ENCODE assay signal across 11 cellular contexts in genomic region chr14:34355584-34356266, GRCh38.
A peak's percentile ranks its signal among the peaks of the same experiment; 100 is the strongest.
DNase-seq lines count a peak whose midpoint lies in the region; ATAC-seq and TF ChIP-seq lines count a peak whose summit lies in the region.
"Had no signal": no experiment of that assay in that cellular context is flagged by ENCODE, and none has a peak within 500 bp of the region (broad histone marks: within the 10 kb centered on the region; RNA-seq: fewer than 3 reads in every experiment).

No MANE protein-coding gene starts in this region.

- TF ChIP-seq EP300 in transverse colon (IDR thresholded peaks at IDR 0.05; ENCODE audit: low read depth): no peak

- H3K36me3 ChIP-seq in transverse colon (no peaks in the 10 kb centered on the region), Caco-2 (ENCODE audit: control insufficient read depth, insufficient read depth, low read length) (no peaks in the 10 kb centered on the region)

- H3K9me3 ChIP-seq in transverse colon (no peaks in the 10 kb centered on the region), Caco-2 (no peaks in the 10 kb centered on the region)

- H3K27me3 ChIP-seq in transverse colon: no peaks in the 10 kb centered on the region
- H3K27me3 ChIP-seq in Caco-2 (replicated peaks; ENCODE audit: control insufficient read depth, insufficient read depth, low read length): no peaks in the 10 kb centered on the region

- ATAC-seq in left ventricle myocardium superior (peak; percentile 94), GM18517 (IDR thresholded peaks at IDR 0.05; ENCODE audit: unreplicated experiment) (no peak), GM19351 (IDR thresholded peaks at IDR 0.05; ENCODE audit: unreplicated experiment) (no peak)
- ATAC-seq: activated T-cell treated with anti-CD3 and anti-CD28 coated beads, Interleukin-2, amount 50 U/mL, for 4 hours had no signal

- intact Hi-C loops in left ventricle myocardium superior (cut with micrococcal nuclease) (no loop called here), transverse colon (cut with DNase I; ENCODE audit: low total_unique reads) (no loop called here), Caco-2 (cut with micrococcal nuclease; ENCODE audit: unreplicated experiment) (no loop called here)

- no peak for TF ChIP-seq CTCF in transverse colon (IDR thresholded peaks at IDR 0.05)
- TF ChIP-seq CTCF in Caco-2 (IDR thresholded peaks at IDR 0.05; ENCODE audit: insufficient read depth in 1 of 2, low read depth in 1 of 2, low read length in 1 of 2, severe bottlenecking in 1 of 2, unreplicated experiment in 1 of 2): no peak

- peaks cover 0 to 11% (median 5%) of the 10 kb centered on the region in 4 donors for H3K4me1 ChIP-seq in transverse colon
- H3K4me1 ChIP-seq in Caco-2: no peaks in the 10 kb centered on the region

- POLR2A ChIA-PET in Caco-2 (lab: Charles Lee): no interaction called here

- no peak for TF ChIP-seq POLR2A in transverse colon (IDR thresholded peaks at IDR 0.05)

- H3K27ac Mint-ChIP-seq in Caco-2 (ENCODE audit: unreplicated experiment): no peak overlapping the region

- CTCF ChIA-PET in Caco-2 (lab: Charles Lee): no interaction called here

- peaks cover 6% of the 10 kb centered on the region for H3K4me1 Mint-ChIP-seq in Caco-2 (ENCODE audit: low read depth, unreplicated experiment)

- BruUV-seq in Caco-2 (replicated peaks; lab: Mats Ljungman, UMichigan): no TSS peak

- H3K27me3 Mint-ChIP-seq in Caco-2 (ENCODE audit: insufficient read depth, unreplicated experiment): no peaks in the 10 kb centered on the region

- in situ Hi-C loops in transverse colon (cut with MboI; ENCODE audit: low pct_ligation_motif_present in 1 of 4, low pct_unique_long_range_greater_than_20kb in 1 of 4, low sequenced_read_pairs in 3 of 4): no loop called here

- DNase-seq in DMS153 (lab: John Stamatoyannopoulos, UW): peak; percentile 5
- no peak for DNase-seq in DMS153 treated with DMSO at 0.1 percent for 48 hours (lab: John Stamatoyannopoulos, UW; ENCODE audit: unreplicated experiment)
- peak; percentile 72 for DNase-seq in astrocyte of the hippocampus (ENCODE audit: low read depth, low spot score)
- DNase-seq in left ventricle myocardium superior: no peak
- DNase-seq in transverse colon: no peak
- DNase-seq in Caco-2: no peak
- DNase-seq: activated T-cell treated with anti-CD3 and anti-CD28 coated beads, Interleukin-2, amount 50 U/mL, for 4 hours; RPMI8226 had no signal

- no peak overlapping the region for H3K4me3 Mint-ChIP-seq in Caco-2 (ENCODE audit: unreplicated experiment)
- H3K4me3 Mint-ChIP-seq: activated T-cell treated with anti-CD3 and anti-CD28 coated beads, Interleukin-2, amount 50 U/mL, for 4 hours had no signal

- 60 to 74% methylated on average over 2 of the region's 2 CpGs for WGBS in transverse colon (ENCODE audit: low coverage in 1 of 2), 2 donors

- no peaks in the 10 kb centered on the region for H3K9me3 Mint-ChIP-seq in Caco-2 (ENCODE audit: unreplicated experiment)
- H3K9me3 Mint-ChIP-seq: activated T-cell treated with anti-CD3 and anti-CD28 coated beads, Interleukin-2, amount 50 U/mL, for 4 hours had no signal

- no peak overlapping the region for H3K4me3 ChIP-seq in transverse colon
- H3K4me3 ChIP-seq in Caco-2 (ENCODE audit: low read depth, low read length): no peak overlapping the region

- H3K27ac ChIP-seq in transverse colon: peak overlapping the region in 3 of 4 donors; percentile 19 to 42 (median 21)
- H3K27ac ChIP-seq: 22Rv1 had no signal

- no peaks in the 10 kb centered on the region for H3K36me3 Mint-ChIP-seq in Caco-2 (ENCODE audit: insufficient read depth, unreplicated experiment)

Comparison
In these comparisons a context has a peak if more than half of its experiments do, and no peak if none do; other contexts are left out.
1. DNase-seq: peak in DMS153 (single experiment) and astrocyte of the hippocampus (single experiment); none in DMS153 treated with DMSO at 0.1 percent for 48 hours (single experiment), left ventricle myocardium superior (single experiment), transverse colon (single experiment) and Caco-2 (0 of 2).